In genomic region chr5:36200513-36200912, GRCh38 we compare ENCODE assay signal across 23 cellular contexts. TPM values are rescaled to one million over a fixed set of nuclear protein-coding genes. Genes with fewer than 3 reads are reported as not detected.
DNase-seq lines count a peak whose midpoint lies in the region; ATAC-seq, FAIRE-seq and TF ChIP-seq lines count a peak whose summit lies in the region.
"Had no signal": no experiment of that assay in that cellular context is flagged by ENCODE, and none has a peak within 500 bp of the region (broad histone marks: within the 10 kb centered on the region; RNA-seq: fewer than 3 reads in every experiment).

No MANE protein-coding gene starts in this region.

- no peak for ATAC-seq in A549
- ATAC-seq: activated CD8-positive, alpha-beta T cell treated with anti-CD3 and anti-CD28 coated beads, Interleukin-2, amount 10 ng/mL, durations not matched to agents 7 days and 5 days; activated T-cell treated with anti-CD3 and anti-CD28 coated beads, Interleukin-2, amount 50 U/mL, for 4 hours had no signal

- no peak for DNase-seq in A549 (ENCODE audit: low read depth in 1 of 2, low spot score in 1 of 2)
- peak; percentile 68 for DNase-seq in LHCN-M2 (ENCODE audit: low read depth)
- DNase-seq in brain microvascular endothelial cell: peak; percentile 71
- no peak for DNase-seq in glutamatergic neuron
- no peak for DNase-seq in foreskin fibroblast
- DNase-seq in inferior parietal cortex (ENCODE audit: extremely low spot score): no peak
- DNase-seq in NCI-H1417 treated with DMSO at 0.1 percent for 48 hours (lab: John Stamatoyannopoulos, UW): no peak
- DNase-seq in mucosa of gallbladder (ENCODE audit: low spot score): no peak
- DNase-seq: activated CD4-positive, CD25-positive, alpha-beta regulatory T cell; activated CD8-positive, alpha-beta T cell treated with anti-CD3 and anti-CD28 coated beads, Interleukin-2, amount 10 ng/mL, durations not matched to agents 7 days and 5 days; activated T-cell treated with anti-CD3 and anti-CD28 coated beads, Interleukin-2, amount 50 U/mL, for 4 hours; dorsolateral prefrontal cortex; esophagus squamous epithelium; H7; NCI-H524 treated with DMSO at 0.1 percent for 48 hours; SJCRH30; stimulated activated CD4-positive, alpha-beta T cell treated with anti-CD3 and anti-CD28 coated beads, Interleukin-15, amount 100 ng/mL, for 24 hours had no signal

- H3K4me3 Mint-ChIP-seq in glutamatergic neuron (ENCODE audit: unreplicated experiment): peak overlapping the region; percentile 21
- H3K4me3 Mint-ChIP-seq: activated CD8-positive, alpha-beta T cell treated with anti-CD3 and anti-CD28 coated beads, Interleukin-2, amount 10 ng/mL, durations not matched to agents 7 days and 5 days; activated naive CD4-positive, alpha-beta T cell treated with anti-CD3 and anti-CD28 coated beads, Interleukin-2, amount 50 U/mL, for 24 hours; activated T-cell treated with anti-CD3 and anti-CD28 coated beads, Interleukin-2, amount 50 U/mL, for 4 hours; brain; CD14-positive monocyte; stimulated activated naive CD8-positive, alpha-beta T cell treated with anti-CD3 and anti-CD28 coated beads, Interleukin-15, Interleukin-2, amounts not matched to agents 100 ng/mL and 50 ng/mL, for 24 hours; type B pancreatic cell had no signal

- no peaks in the 10 kb centered on the region for H3K27me3 Mint-ChIP-seq in glutamatergic neuron (ENCODE audit: unreplicated experiment)
- H3K27me3 Mint-ChIP-seq: activated naive CD4-positive, alpha-beta T cell treated with anti-CD3 and anti-CD28 coated beads, Interleukin-2, amount 50 U/mL, for 24 hours; brain; stimulated activated naive CD8-positive, alpha-beta T cell treated with anti-CD3 and anti-CD28 coated beads, Interleukin-15, Interleukin-2, amounts not matched to agents 100 ng/mL and 50 ng/mL, for 24 hours; type B pancreatic cell had no signal

- no peak for TF ChIP-seq EP300 in A549 (IDR thresholded peaks at IDR 0.05)

- H3K4me2 ChIP-seq in A549: no peak overlapping the region
- H3K4me2 ChIP-seq: hepatocyte had no signal

- no peaks in the 10 kb centered on the region for H3K9me3 ChIP-seq in A549
- H3K9me3 ChIP-seq: esophagus squamous epithelium, SJCRH30 had no signal

- no peak for TF ChIP-seq RAD21 in A549 (conservative IDR thresholded peaks at IDR 0.05 in 1 of 2, IDR thresholded peaks at IDR 0.05 in 1 of 2)

- POLR2A ChIA-PET in A549 (lab: Yijun Ruan, JAX): no interaction called here

- H3K36me3 Mint-ChIP-seq in glutamatergic neuron (ENCODE audit: unreplicated experiment): no peaks in the 10 kb centered on the region

- peaks cover 3% of the 10 kb centered on the region for H3K36me3 ChIP-seq in brain microvascular endothelial cell (replicated peaks)

- no peaks in the 10 kb centered on the region for H3K4me1 ChIP-seq in A549

- FAIRE-seq in A549 (lab: Jason Lieb, UNC): no peak

- no peak for TF ChIP-seq CTCF in A549 (IDR thresholded peaks at IDR 0.05)
- no peak for TF ChIP-seq CTCF in brain microvascular endothelial cell (IDR thresholded peaks at IDR 0.05; ENCODE audit: low read depth, low read length, missing control alignments)
- TF ChIP-seq CTCF in glutamatergic neuron (IDR thresholded peaks at IDR 0.05; ENCODE audit: partially characterized antibody, unreplicated experiment): no peak
- TF ChIP-seq CTCF in foreskin fibroblast (IDR thresholded peaks at IDR 0.05; ENCODE audit: low read depth, low read length): no peak

- no peaks in the 10 kb centered on the region for H3K9me3 Mint-ChIP-seq in glutamatergic neuron (ENCODE audit: unreplicated experiment)
- H3K9me3 Mint-ChIP-seq: activated naive CD4-positive, alpha-beta T cell treated with anti-CD3 and anti-CD28 coated beads, Interleukin-2, amount 50 U/mL, for 24 hours; activated T-cell treated with anti-CD3 and anti-CD28 coated beads, Interleukin-2, amount 50 U/mL, for 4 hours; CD14-positive monocyte; stimulated activated naive CD8-positive, alpha-beta T cell treated with anti-CD3 and anti-CD28 coated beads, Interleukin-15, Interleukin-2, amounts not matched to agents 100 ng/mL and 50 ng/mL, for 24 hours; type B pancreatic cell had no signal

- H3K4me3 ChIP-seq in A549 (no peak overlapping the region), brain microvascular endothelial cell (ENCODE audit: low read depth, low read length) (no peak overlapping the region), foreskin fibroblast (ENCODE audit: low read depth in 1 of 2, low read length in 2 of 2) (no peak overlapping the region)
- H3K4me3 ChIP-seq: dorsolateral prefrontal cortex, esophagus squamous epithelium, hepatocyte, SJCRH30 had no signal

- peaks cover 26% of the 10 kb centered on the region for H3K4me1 Mint-ChIP-seq in glutamatergic neuron (ENCODE audit: low read depth, unreplicated experiment)
- H3K4me1 Mint-ChIP-seq: activated naive CD4-positive, alpha-beta T cell treated with anti-CD3 and anti-CD28 coated beads, Interleukin-2, amount 50 U/mL, for 24 hours; CD14-positive monocyte had no signal

- CTCF ChIA-PET in A549 (lab: Yijun Ruan, JAX): interaction anchor here (0.9 kb wide), 1 partner anchor 41 kb away, joined by 3 read pairs; the partner anchor contains the start of gene NADK2

- in situ Hi-C loops in brain microvascular endothelial cell (cut with HindIII; ENCODE audit: low pct_ligation_motif_present, low sequenced_read_pairs): no loop called here

- TF ChIP-seq POLR2A in A549 (IDR thresholded peaks at IDR 0.05; ENCODE audit: low read length): no peak

- 76% methylated on average over 4 of the region's 4 CpGs for WGBS in A549 (ENCODE audit: missing lambda C conversion rate)

- no peak overlapping the region for H3K27ac ChIP-seq in A549
- H3K27ac ChIP-seq in brain microvascular endothelial cell: no peak overlapping the region
- H3K27ac ChIP-seq: dorsolateral prefrontal cortex, esophagus squamous epithelium, hepatocyte, SJCRH30 had no signal

- H3K27ac Mint-ChIP-seq in glutamatergic neuron (ENCODE audit: unreplicated experiment): peak overlapping the region; percentile 85
- H3K27ac Mint-ChIP-seq: activated CD8-positive, alpha-beta T cell treated with anti-CD3 and anti-CD28 coated beads, Interleukin-2, amount 10 ng/mL, durations not matched to agents 7 days and 5 days; activated naive CD4-positive, alpha-beta T cell treated with anti-CD3 and anti-CD28 coated beads, Interleukin-2, amount 50 U/mL, for 24 hours; CD14-positive monocyte; stimulated activated naive CD8-positive, alpha-beta T cell treated with anti-CD3 and anti-CD28 coated beads, Interleukin-15, Interleukin-2, amounts not matched to agents 100 ng/mL and 50 ng/mL, for 24 hours; type B pancreatic cell had no signal

- no peaks in the 10 kb centered on the region for H3K27me3 ChIP-seq in brain microvascular endothelial cell (replicated peaks)
- H3K27me3 ChIP-seq: dorsolateral prefrontal cortex, esophagus squamous epithelium, hepatocyte, SJCRH30 had no signal

TF ChIP-seq in A549, 52 proteins besides CTCF, POLR2A, EP300 and RAD21:
- no peak for TF ChIP-seq FOSL2 (IDR thresholded peaks at IDR 0.05)
- TF ChIP-seq FOSL2 (CRISPR knock-in tag; IDR thresholded peaks at IDR 0.05): peak; percentile 53
- no peak for TF ChIP-seq PHF8 (IDR thresholded peaks at IDR 0.05; ENCODE audit: borderline replicate concordance, low read depth)

RNA-seq across cellular contexts. Expression of gene NADK2, which starts 41.2 kb away (rescaled TPM):
- polyA plus RNA-seq in A549 (2011; rRNA removed) (17.8 and 21.9 TPM in 2 replicates), A549 (2017; fragmentation: RNase III; extraction: RNeasy Plus Mini Kit Qiagen cat#74134 plus additional on column Dnase treatment) (12.6 to 14.0 TPM (median 13.2 TPM) in 3 replicates)
- polyA plus RNA-seq in A549 (2012; cell fraction: cytosol; rRNA removed): 6.2 and 6.9 TPM in 2 replicates
- polyA plus RNA-seq in A549 (2012; cell fraction: nucleus; rRNA removed): 3.2 and 5.2 TPM in 2 replicates
- polyA minus RNA-seq in A549 (2011; rRNA and poly(A)+ RNA removed): 11.6 and 15.8 TPM in 2 replicates
- total RNA-seq in LHCN-M2 (2014; rRNA removed) (20.5 and 22.2 TPM in 2 replicates), glutamatergic neuron (ENCODE audit: unreplicated experiment) (24.2 TPM), mucosa of gallbladder (36.8 TPM)
- polyA plus RNA-seq in LHCN-M2 (2012): 7.2 TPM

RNA-seq across cellular contexts. Expression of gene SKP2, which starts 48.6 kb away (rescaled TPM):
- polyA plus RNA-seq in A549 (2011; rRNA removed): 13.7 and 23.4 TPM in 2 replicates
- polyA plus RNA-seq in A549 (2012; cell fraction: cytosol; rRNA removed): 14.1 and 15.8 TPM in 2 replicates
- 9.3 and 13.8 TPM in 2 replicates for polyA plus RNA-seq in A549 (2012; cell fraction: nucleus; rRNA removed)
- 11.4 to 12.4 TPM (median 12.4 TPM) in 3 replicates for polyA plus RNA-seq in A549 (2017; fragmentation: RNase III; extraction: RNeasy Plus Mini Kit Qiagen cat#74134 plus additional on column Dnase treatment)
- polyA minus RNA-seq in A549 (2011; rRNA and poly(A)+ RNA removed): 24.2 and 24.5 TPM in 2 replicates
- 62.6 and 88.0 TPM in 2 replicates for total RNA-seq in LHCN-M2 (2014; rRNA removed)
- polyA plus RNA-seq in LHCN-M2 (2012): 30.9 TPM
- 47.8 TPM for total RNA-seq in glutamatergic neuron (ENCODE audit: unreplicated experiment)
- 16.8 TPM for total RNA-seq in mucosa of gallbladder

RNA-seq across cellular contexts. Expression of gene LMBRD2, which starts 48.8 kb away (rescaled TPM):
- polyA plus RNA-seq in A549 (2011; rRNA removed): 5.4 and 6.8 TPM in 2 replicates
- 0.41 and 0.51 TPM in 2 replicates for polyA plus RNA-seq in A549 (2012; cell fraction: cytosol; rRNA removed)
- polyA plus RNA-seq in A549 (2012; cell fraction: nucleus; rRNA removed): 0.50 and 0.95 TPM in 2 replicates
- polyA plus RNA-seq in A549 (2017; fragmentation: RNase III; extraction: RNeasy Plus Mini Kit Qiagen cat#74134 plus additional on column Dnase treatment): 2.6 to 3.6 TPM (median 2.9 TPM) in 3 replicates
- 5.7 and 6.7 TPM in 2 replicates for polyA minus RNA-seq in A549 (2011; rRNA and poly(A)+ RNA removed)
- 14.7 and 15.9 TPM in 2 replicates for total RNA-seq in LHCN-M2 (2014; rRNA removed)
- 2.8 TPM for polyA plus RNA-seq in LHCN-M2 (2012)
- 32.8 TPM for total RNA-seq in glutamatergic neuron (ENCODE audit: unreplicated experiment)
- 13.9 TPM for total RNA-seq in mucosa of gallbladder

Comparison
In these comparisons a context has a peak if more than half of its experiments do, and no peak if none do; other contexts are left out.
1. DNase-seq: peak in LHCN-M2 (single experiment) and brain microvascular endothelial cell (single experiment); none in A549 (0 of 2), glutamatergic neuron (single experiment), foreskin fibroblast (0 of 2), inferior parietal cortex (single experiment), NCI-H1417 treated with DMSO at 0.1 percent for 48 hours (single experiment) and mucosa of gallbladder (single experiment).